In the genomic region with DNA sequence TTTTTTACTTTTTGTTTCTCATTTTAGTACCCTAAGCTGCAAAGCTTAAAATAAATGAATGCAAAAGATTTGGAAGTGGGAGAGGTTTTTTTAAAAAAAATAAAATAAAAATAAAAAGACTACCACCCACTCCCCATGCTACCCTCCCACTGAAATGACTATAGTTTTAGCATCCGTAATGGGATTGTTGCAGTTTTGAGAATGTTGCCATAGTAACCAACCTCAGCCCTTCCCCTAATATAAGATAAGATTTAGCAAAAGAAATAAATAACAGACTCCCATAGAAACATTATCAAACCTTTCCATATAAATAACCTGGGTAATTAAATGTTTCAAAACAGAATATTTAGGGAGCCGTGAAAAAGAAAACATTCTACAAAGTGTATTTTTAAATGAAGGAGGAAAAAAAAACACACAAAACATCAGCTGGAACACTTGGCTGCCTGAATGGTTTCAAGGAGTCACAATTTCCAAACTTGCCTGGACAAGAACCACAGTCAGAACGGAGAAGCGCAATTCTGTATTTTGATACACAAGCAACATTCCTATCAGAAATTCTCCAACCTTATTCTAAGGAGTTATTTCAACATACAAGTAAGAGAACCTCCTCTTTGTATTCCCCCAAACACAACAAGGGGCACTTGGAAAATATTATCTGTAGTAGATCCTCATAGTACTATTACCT, we compare ENCODE assay signal across 16 cellular contexts. TPM values are rescaled to one million over a fixed set of nuclear protein-coding genes. Genes with fewer than 3 reads are reported as not detected.
DNase-seq lines count a peak whose midpoint lies in the region; TF ChIP-seq lines count a peak whose summit lies in the region.
"Had no signal": no experiment of that assay in that cellular context is flagged by ENCODE, and none has a peak within 500 bp of the region (broad histone marks: within the 10 kb centered on the region; RNA-seq: fewer than 3 reads in every experiment).

No MANE protein-coding gene starts in this region.

- WGBS in mammary epithelial cell (ENCODE audit: low coverage, missing lambda C conversion rate) = 2% methylated on average over 4 of the region's 4 CpGs
- WGBS in neuronal stem cell (ENCODE audit: extremely low coverage in 2 of 2, insufficient read length in 2 of 2, insufficient replicate concordance in 1 of 2), 2 donors = no CpG with 5 or more reads among the region's 4 CpGs

- H3K27ac Mint-ChIP-seq in type B pancreatic cell = no peak overlapping the region
- H3K27ac Mint-ChIP-seq: CD8-positive, alpha-beta T cell; GM23338 had no signal

- no peaks in the 10 kb centered on the region for H3K79me2 ChIP-seq in mammary epithelial cell (ENCODE audit: insufficient read depth, low read length)

- H3K4ac ChIP-seq in neuronal stem cell (ENCODE audit: low read length) = no peak overlapping the region

- in situ Hi-C loops in mammary epithelial cell (cut with MboI; ENCODE audit: low sequenced_read_pairs in 2 of 2) = no loop called here

- H3K4me1 Mint-ChIP-seq in type B pancreatic cell (ENCODE audit: unreplicated experiment) = no peaks in the 10 kb centered on the region
- H3K4me1 Mint-ChIP-seq: GM23338 had no signal

- no peak overlapping the region for H2AK5ac ChIP-seq in neuronal stem cell (ENCODE audit: low read depth, low read length)

- H3K9me3 ChIP-seq in adipocyte (ENCODE audit: control insufficient read depth, low read length) = no peaks in the 10 kb centered on the region
- H3K9me3 ChIP-seq in mammary epithelial cell (replicated peaks; ENCODE audit: insufficient read depth, low read length) = no peaks in the 10 kb centered on the region
- peaks cover 0 to 4% of the 10 kb centered on the region in 2 donors for H3K9me3 ChIP-seq in neuronal stem cell (replicated peaks in 1 of 2; ENCODE audit: control insufficient read depth in 2 of 2, insufficient read depth in 1 of 2, low read depth in 1 of 2, low read length in 2 of 2)

- no peaks in the 10 kb centered on the region for H3K79me1 ChIP-seq in neuronal stem cell (ENCODE audit: low read depth, low read length)

- H4K91ac ChIP-seq in neuronal stem cell (ENCODE audit: low read depth, low read length, poor library complexity) = no peak overlapping the region

- no peak overlapping the region for H2BK120ac ChIP-seq in neuronal stem cell (ENCODE audit: low read depth, low read length)

- no TSS peak for BruUV-seq in mammary epithelial cell (replicated peaks; lab: Mats Ljungman, UMichigan)

- H2BK5ac ChIP-seq in neuronal stem cell (ENCODE audit: low read length) = no peak overlapping the region

- intact Hi-C loops in mammary epithelial cell (cut with micrococcal nuclease) = no loop called here

- no peaks in the 10 kb centered on the region for H4K20me1 ChIP-seq in mammary epithelial cell (ENCODE audit: insufficient read depth, low read length)

- H3K4me1 ChIP-seq in adipocyte (ENCODE audit: control insufficient read depth, insufficient read depth, low read length) (peaks cover 26% of the 10 kb centered on the region), mammary epithelial cell (ENCODE audit: insufficient read depth, low read length) (peaks cover 6% of the 10 kb centered on the region), neuronal stem cell (ENCODE audit: control insufficient read depth in 2 of 2, insufficient read depth in 1 of 2, low read depth in 1 of 2, low read length in 2 of 2) (peaks cover 3 to 22% of the 10 kb centered on the region in 2 donors)

- TF ChIP-seq CTCF in mammary epithelial cell (conservative IDR thresholded peaks at IDR 0.05 in 1 of 2, IDR thresholded peaks at IDR 0.05 in 1 of 2; ENCODE audit: extremely low read depth in 1 of 2, insufficient read depth in 1 of 2, low read depth in 1 of 2, low read length in 2 of 2) = no peak
- TF ChIP-seq CTCF in type B pancreatic cell (conservative IDR thresholded peaks at IDR 0.05) = no peak

- H3K4me3 Mint-ChIP-seq in type B pancreatic cell = no peak overlapping the region
- H3K4me3 Mint-ChIP-seq: CD8-positive, alpha-beta T cell; GM23338 had no signal

- H3K27me3 ChIP-seq in adipocyte (replicated peaks; ENCODE audit: control insufficient read depth, insufficient read depth, low read length) = no peaks in the 10 kb centered on the region
- no peaks in the 10 kb centered on the region for H3K27me3 ChIP-seq in mammary epithelial cell (ENCODE audit: insufficient read depth, low read length)
- H3K27me3 ChIP-seq in neuronal stem cell (ENCODE audit: control insufficient read depth in 3 of 3, insufficient read depth in 3 of 3, low read depth in 1 of 3, low read length in 3 of 3) = no peaks in the 10 kb centered on the region

- H3K27ac ChIP-seq in mammary epithelial cell (ENCODE audit: insufficient read depth, low read depth, low read length) = peak overlapping the region; percentile 67
- no peak overlapping the region for H3K27ac ChIP-seq in neuronal stem cell (replicated peaks; ENCODE audit: low read length)
- H3K27ac ChIP-seq: HL-60 had no signal

- H2AFZ ChIP-seq in mammary epithelial cell (ENCODE audit: low read depth, low read length) = peak overlapping the region; percentile 32
- peak overlapping the region; percentile 19 for H2AFZ ChIP-seq in neuronal stem cell (ENCODE audit: low read length)
- H2AFZ ChIP-seq: GM23338 had no signal

- H3K14ac ChIP-seq in neuronal stem cell (ENCODE audit: low read length) = no peak overlapping the region

- H3K18ac ChIP-seq in neuronal stem cell (ENCODE audit: low read length) = no peak overlapping the region

- DNase-seq in adipocyte (ENCODE audit: low read depth) = no peak
- DNase-seq in mammary epithelial cell = peak; percentile 61
- DNase-seq in fibroblast of peridontal ligament (ENCODE audit: extremely low read depth) = peak; percentile 50
- no peak for DNase-seq in neuronal stem cell (ENCODE audit: low spot score)
- no peak for DNase-seq in SW480 (ENCODE audit: low spot score)
- no peak for DNase-seq in type B pancreatic cell (ENCODE audit: extremely low spot score, unreplicated experiment)
- DNase-seq in NCI-H526 treated with DMSO at 0.1 percent for 48 hours (lab: John Stamatoyannopoulos, UW) = no peak
- DNase-seq: CD8-positive, alpha-beta T cell; NCI-H1048; NCI-H1694; NCI-H2107; NCI-H446; NCI-H774; Right ventricle myocardium superior had no signal

- no peak overlapping the region for H3K23ac ChIP-seq in neuronal stem cell (ENCODE audit: low read depth, low read length, poor library complexity)

- CTCF ChIA-PET in mammary epithelial cell (lab: Charles Lee; ENCODE audit: low non-redundant PET) = no interaction called here

- H2BK12ac ChIP-seq in neuronal stem cell (ENCODE audit: low read length) = no peak overlapping the region

- no peak overlapping the region for H4K8ac ChIP-seq in neuronal stem cell (ENCODE audit: low read depth, low read length)

- peak overlapping the region; percentile 41 for H3K9ac ChIP-seq in adipocyte (ENCODE audit: low read length)
- H3K9ac ChIP-seq in mammary epithelial cell (ENCODE audit: insufficient read depth, low read length) = peak overlapping the region; percentile 7
- H3K9ac ChIP-seq in neuronal stem cell (ENCODE audit: low read depth, low read length, poor library complexity) = no peak overlapping the region

- H3K9me3 Mint-ChIP-seq in type B pancreatic cell = peaks cover 6% of the 10 kb centered on the region
- H3K9me3 Mint-ChIP-seq: GM23338 had no signal

- H2BK15ac ChIP-seq in neuronal stem cell (ENCODE audit: low read length) = no peak overlapping the region

- dilution Hi-C loops in mammary epithelial cell (cut with HindIII; ENCODE audit: low sequenced_read_pairs) = no loop called here

- H3K36me3 ChIP-seq in adipocyte (ENCODE audit: control insufficient read depth, insufficient read depth, low read length, severe bottlenecking) (no peaks in the 10 kb centered on the region), mammary epithelial cell (ENCODE audit: insufficient read depth, low read length) (no peaks in the 10 kb centered on the region), neuronal stem cell (replicated peaks in 1 of 2; ENCODE audit: control insufficient read depth in 2 of 2, insufficient read depth in 2 of 2, low read length in 2 of 2) (no peaks in the 10 kb centered on the region)

- peak overlapping the region; percentile 65 for H3K4me2 ChIP-seq in mammary epithelial cell (ENCODE audit: insufficient read depth, low read depth, low read length)
- no peak overlapping the region for H3K4me2 ChIP-seq in neuronal stem cell (ENCODE audit: insufficient read depth, low read length, poor library complexity, severe bottlenecking)
- H3K4me2 ChIP-seq: GM23338 had no signal

- H3K27me3 Mint-ChIP-seq in type B pancreatic cell = peaks cover 6% of the 10 kb centered on the region

- no peak overlapping the region for H3K4me3 ChIP-seq in adipocyte (ENCODE audit: low read length)
- H3K4me3 ChIP-seq in mammary epithelial cell (replicated peaks in 1 of 3; ENCODE audit: insufficient read depth in 1 of 3, low read depth in 2 of 3, low read length in 3 of 3) = no peak overlapping the region
- no peak overlapping the region for H3K4me3 ChIP-seq in neuronal stem cell (ENCODE audit: low read length in 2 of 2)
- H3K4me3 ChIP-seq: GM23338 had no signal

- H3K36me3 Mint-ChIP-seq in type B pancreatic cell = no peaks in the 10 kb centered on the region
- H3K36me3 Mint-ChIP-seq: CD8-positive, alpha-beta T cell had no signal

RNA-seq across cellular contexts. Expression of a gene that starts 57.4 kb away (rescaled TPM):
- total RNA-seq in mammary epithelial cell (1 to 10 TPM in 1 of 2 donors, under 1 TPM in 1; 0.35 to 1.5 TPM), type B pancreatic cell (ENCODE audit: low replicate concordance) (1.8 and 2.8 TPM in 2 replicates)
- 0.03 TPM for polyA plus RNA-seq in mammary epithelial cell
- polyA minus RNA-seq in mammary epithelial cell = not detected
- 2.1 TPM for polyA plus RNA-seq in neuronal stem cell (2013, experiment 1 of 2)
- 2.3 TPM for polyA plus RNA-seq in neuronal stem cell (2013, experiment 2 of 2)
- total RNA-seq: CD8-positive, alpha-beta T cell had no signal

Comparison
In these comparisons a context has a peak if more than half of its experiments do, and no peak if none do; other contexts are left out.
1. DNase-seq: peak in mammary epithelial cell (single experiment) and fibroblast of peridontal ligament (single experiment); none in adipocyte (single experiment), neuronal stem cell (single experiment), SW480 (single experiment), type B pancreatic cell (single experiment) and NCI-H526 treated with DMSO at 0.1 percent for 48 hours (single experiment).